ENCODE assay signal across 22 cellular contexts in genomic region chr17:51398647-51399046, GRCh38.
"Had no signal": no experiment of that assay in that cellular context is flagged by ENCODE, and none has a peak within 500 bp of the region (broad histone marks: within the 10 kb centered on the region; RNA-seq: fewer than 3 reads in every experiment).

No MANE protein-coding gene starts in this region.

- H3K4me1 ChIP-seq: body of pancreas, heart left ventricle, left ventricle myocardium inferior, right lobe of liver, upper lobe of left lung, vagina had no signal

- H3K9me3 ChIP-seq: body of pancreas, heart left ventricle, left ventricle myocardium inferior, right lobe of liver, upper lobe of left lung, vagina had no signal

- H3K9ac ChIP-seq: neural progenitor cell had no signal

- DNase-seq: activated CD4-positive, alpha-beta T cell treated with anti-CD3 and anti-CD28 coated beads for 36 hours; activated CD4-positive, CD25-positive, alpha-beta regulatory T cell; activated CD8-positive, alpha-beta memory T cell treated with anti-CD3 and anti-CD28 coated beads, Interleukin-2, amount 10 ng/mL, durations not matched to agents 7 days and 5 days; activated CD8-positive, alpha-beta T cell treated with anti-CD3 and anti-CD28 coated beads, Interleukin-2, amount 10 ng/mL, durations not matched to agents 7 days and 5 days; activated T-cell treated with anti-CD3 and anti-CD28 coated beads, Interleukin-2, amount 50 U/mL, for 48 hours; body of pancreas; effector CD8-positive, alpha-beta T cell; heart left ventricle; hypothalamus; immature natural killer cell; left ventricle myocardium inferior; mesendoderm; natural killer cell; occipital lobe; right lobe of liver; stimulated activated CD4-positive, alpha-beta T cell treated with anti-CD3 and anti-CD28 coated beads, Interleukin-12 subunit alpha, Interleukin-12 subunit beta, amount 100 ng/mL, for 4 hours; stimulated activated CD4-positive, alpha-beta T cell treated with anti-CD3 and anti-CD28 coated beads, Interleukin-4, amount 100 ng/mL, for 1 hour; T-helper 1 cell; upper lobe of left lung had no signal

- H3K27me3 ChIP-seq: body of pancreas, neural progenitor cell, right lobe of liver, upper lobe of left lung, vagina had no signal

- H2AFZ ChIP-seq: neural progenitor cell had no signal

- H3K36me3 ChIP-seq: heart left ventricle, left ventricle myocardium inferior, neural progenitor cell, right lobe of liver, upper lobe of left lung, vagina had no signal

- H3K4me2 ChIP-seq: neural progenitor cell had no signal

- H3K4me3 ChIP-seq: body of pancreas, heart left ventricle, left ventricle myocardium inferior, lung, neural progenitor cell, right lobe of liver, upper lobe of left lung, vagina had no signal

- H3K27ac ChIP-seq: body of pancreas, heart left ventricle, left ventricle myocardium inferior, neural progenitor cell, right lobe of liver, upper lobe of left lung, vagina had no signal
